In genomic region chr2:232588680-232589585, GRCh38 we compare ENCODE assay signal across 8 cellular contexts. TPM values are rescaled to one million over a fixed set of nuclear protein-coding genes. Genes with fewer than 3 reads are reported as not detected.
DNase-seq lines count a peak whose midpoint lies in the region; ATAC-seq and TF ChIP-seq lines count a peak whose summit lies in the region.

No MANE protein-coding gene starts in this region.

- peaks cover 24% of the 10 kb centered on the region for H3K4me1 ChIP-seq in left ventricle myocardium inferior

- peaks cover 8% of the 10 kb centered on the region for H3K36me3 Mint-ChIP-seq in HFFc6 (ENCODE audit: low read depth)
- H3K36me3 Mint-ChIP-seq in stimulated activated naive B cell treated with anti-CD40 and anti-IgM and Interleukin-4, amounts not matched to agents 10 μg/mL and 1 μg/mL and 100 μg/mL, for 72 hours, result peaks cover 16 to 24% of the 10 kb centered on the region in 2 donors

- no peak overlapping the region for H3K4me3 ChIP-seq in left ventricle myocardium inferior

- H3K4me3 Mint-ChIP-seq in HFFc6, result no peak overlapping the region
- no peak overlapping the region for H3K4me3 Mint-ChIP-seq in stimulated activated naive B cell treated with anti-CD40 and anti-IgM and Interleukin-4, amounts not matched to agents 10 μg/mL and 1 μg/mL and 100 μg/mL, for 72 hours

- no peak for ATAC-seq in stimulated activated naive B cell treated with anti-CD40 and anti-IgM and Interleukin-4, amounts not matched to agents 10 μg/mL and 1 μg/mL and 100 μg/mL, for 72 hours (replicated peaks)
- no peak for ATAC-seq in HG02678 (IDR thresholded peaks at IDR 0.05; ENCODE audit: unreplicated experiment)

- H3K27me3 Mint-ChIP-seq in HFFc6 (ENCODE audit: insufficient read depth), result peaks cover 5% of the 10 kb centered on the region
- no peaks in the 10 kb centered on the region for H3K27me3 Mint-ChIP-seq in stimulated activated naive B cell treated with anti-CD40 and anti-IgM and Interleukin-4, amounts not matched to agents 10 μg/mL and 1 μg/mL and 100 μg/mL, for 72 hours

- peaks cover 22% of the 10 kb centered on the region for H3K4me1 Mint-ChIP-seq in HFFc6 (ENCODE audit: low read depth)
- peaks cover 0 to 4% of the 10 kb centered on the region in 2 donors for H3K4me1 Mint-ChIP-seq in stimulated activated naive B cell treated with anti-CD40 and anti-IgM and Interleukin-4, amounts not matched to agents 10 μg/mL and 1 μg/mL and 100 μg/mL, for 72 hours

- H3K9me3 ChIP-seq in left ventricle myocardium inferior (replicated peaks), result peaks cover 6% of the 10 kb centered on the region

- H3K27ac ChIP-seq in left ventricle myocardium inferior (replicated peaks), result no peak overlapping the region

- intact Hi-C loops in left ventricle myocardium inferior (cut with micrococcal nuclease), result no loop called here

- peak overlapping the region; percentile 2; the same call in 1 of the 2 replicates for H3K27ac Mint-ChIP-seq in HFFc6
- no peak overlapping the region for H3K27ac Mint-ChIP-seq in stimulated activated naive B cell treated with anti-CD40 and anti-IgM and Interleukin-4, amounts not matched to agents 10 μg/mL and 1 μg/mL and 100 μg/mL, for 72 hours

- TF ChIP-seq CTCF in HFFc6 (IDR thresholded peaks at IDR 0.05) (no peak), left ventricle myocardium inferior (IDR thresholded peaks at IDR 0.05; ENCODE audit: borderline replicate concordance) (no peak)

- H3K9me3 Mint-ChIP-seq in HFFc6, result no peaks in the 10 kb centered on the region
- H3K9me3 Mint-ChIP-seq in stimulated activated naive B cell treated with anti-CD40 and anti-IgM and Interleukin-4, amounts not matched to agents 10 μg/mL and 1 μg/mL and 100 μg/mL, for 72 hours, result no peaks in the 10 kb centered on the region

- H3K36me3 ChIP-seq in left ventricle myocardium inferior, result peaks cover 5% of the 10 kb centered on the region

- no peaks in the 10 kb centered on the region for H3K27me3 ChIP-seq in left ventricle myocardium inferior (ENCODE audit: low read depth)

- DNase-seq in HFFc6, result peak; percentile 35
- DNase-seq in anterior cingulate cortex (lab: John Stamatoyannopoulos, UW), result peak in 44 of 58 donors; percentile 3 to 78 (median 45)
- peak; percentile 32 for DNase-seq in left ventricle myocardium inferior
- DNase-seq in superior temporal gyrus (ENCODE audit: extremely low spot score), result peak; percentile 78
- DNase-seq in NCI-H2171 (lab: John Stamatoyannopoulos, UW), result no peak
- DNase-seq in NCI-H1930 (lab: John Stamatoyannopoulos, UW), result no peak
- DNase-seq in stimulated activated naive B cell treated with anti-CD40 and anti-IgM and Interleukin-4, amounts not matched to agents 10 μg/mL and 1 μg/mL and 100 μg/mL, for 72 hours, result no peak

RNA-seq across cellular contexts. Expression of gene EIF4E2, which starts 38.4 kb away (rescaled TPM):
- 10 to 100 TPM; 79.7 to 89.7 (median 83.8) TPM for total RNA-seq in HFFc6 (2021; fragmentation: NEBNext Ultra II Directional; extraction: Animal tissue kit (Norgen Biotek cat#: 25700))
- 44.2 TPM for total RNA-seq in left ventricle myocardium inferior

RNA-seq across cellular contexts. Expression of gene TIGD1, which starts 38.6 kb away (rescaled TPM):
- total RNA-seq in HFFc6 (2021; fragmentation: NEBNext Ultra II Directional; extraction: Animal tissue kit (Norgen Biotek cat#: 25700)), result 1 to 10 TPM; 2.9 to 3.7 (median 3.1) TPM
- total RNA-seq in left ventricle myocardium inferior, result 2.4 TPM

RNA-seq across cellular contexts. Expression of gene EFHD1, which starts 44.5 kb away (rescaled TPM):
- 1 to 10 TPM; 2.0 to 3.4 (median 2.9) TPM for total RNA-seq in HFFc6 (2021; fragmentation: NEBNext Ultra II Directional; extraction: Animal tissue kit (Norgen Biotek cat#: 25700))
- 29.7 TPM for total RNA-seq in left ventricle myocardium inferior

RNA-seq across cellular contexts. Expression of gene CHRNG, which starts 49.4 kb away (rescaled TPM):
- not detected for total RNA-seq in HFFc6 (2021; fragmentation: NEBNext Ultra II Directional; extraction: Animal tissue kit (Norgen Biotek cat#: 25700))
- not detected for total RNA-seq in left ventricle myocardium inferior

Comparison
In these comparisons a context has a peak if more than half of its experiments do, and no peak if none do; other contexts are left out.
1. DNase-seq: peak in HFFc6 (single experiment), anterior cingulate cortex (44 of 58), left ventricle myocardium inferior (single experiment) and superior temporal gyrus (single experiment); none in NCI-H2171 (single experiment), NCI-H1930 (0 of 2) and stimulated activated naive B cell treated with anti-CD40 and anti-IgM and Interleukin-4, amounts not matched to agents 10 μg/mL and 1 μg/mL and 100 μg/mL, for 72 hours (single experiment).